Comparison of ENCODE assay signal across 8 cellular contexts in genomic region chrX:18426004-18426320, GRCh38. TPM values are rescaled to one million over a fixed set of nuclear protein-coding genes. Genes with fewer than 3 reads are reported as not detected.
DNase-seq lines count a peak whose midpoint lies in the region; ATAC-seq and TF ChIP-seq lines count a peak whose summit lies in the region.

No MANE protein-coding gene starts in this region.

- peak overlapping the region; percentile 12 to 79 for H3K27ac Mint-ChIP-seq in effector memory CD8-positive, alpha-beta T cell

- TF ChIP-seq CTCF in NB4 (IDR thresholded peaks at IDR 0.05; ENCODE audit: low read depth, low read length): no peak
- no peak for TF ChIP-seq CTCF in neural cell (IDR thresholded peaks at IDR 0.05; ENCODE audit: poor library complexity, severe bottlenecking)

- H3K4me3 ChIP-seq in NB4 (ENCODE audit: low read depth, low read length) (peak overlapping the region; percentile 63), neural cell (ENCODE audit: low read length) (peak overlapping the region; percentile 77)

- no peaks in the 10 kb centered on the region for H3K9me3 Mint-ChIP-seq in effector memory CD8-positive, alpha-beta T cell

- no peak for TF ChIP-seq POLR2A in NB4 (IDR thresholded peaks at IDR 0.05; ENCODE audit: extremely low read depth, insufficient read length)

- H3K27me3 Mint-ChIP-seq in effector memory CD8-positive, alpha-beta T cell: no peaks in the 10 kb centered on the region

- H3K9ac ChIP-seq in neural cell (ENCODE audit: low read length): peak overlapping the region; percentile 72

- no peak overlapping the region for H3K4me2 ChIP-seq in neural cell (ENCODE audit: low read length)

- no peaks in the 10 kb centered on the region for H3K36me3 ChIP-seq in neural cell (ENCODE audit: insufficient read depth, low read length)

- DNase-seq in NB4 (ENCODE audit: low read depth) (peak; percentile 13), NCI-H2196 treated with DMSO at 0.1 percent for 48 hours (lab: John Stamatoyannopoulos, UW; ENCODE audit: unreplicated experiment) (no peak), NCI-H1417 treated with DMSO at 0.1 percent for 48 hours (lab: John Stamatoyannopoulos, UW) (no peak), retina (no peak)
- no peak for DNase-seq in effector memory CD8-positive, alpha-beta T cell

- TF ChIP-seq EP300 in neural cell (conservative IDR thresholded peaks at IDR 0.05; ENCODE audit: poor library complexity, severe bottlenecking): no peak

- H3K36me3 Mint-ChIP-seq in effector memory CD8-positive, alpha-beta T cell (ENCODE audit: insufficient read depth): peaks cover 6% of the 10 kb centered on the region

- peak; percentile 1 for ATAC-seq in GM19023 (IDR thresholded peaks at IDR 0.05; ENCODE audit: unreplicated experiment)
- ATAC-seq in effector memory CD8-positive, alpha-beta T cell (replicated peaks): no peak
- ATAC-seq in GM18861 (IDR thresholded peaks at IDR 0.05; ENCODE audit: unreplicated experiment): no peak

- no peaks in the 10 kb centered on the region for H3F3A ChIP-seq in neural cell (ENCODE audit: insufficient read depth, low read length, poor library complexity, severe bottlenecking)

- no peaks in the 10 kb centered on the region for H3K27me3 ChIP-seq in neural cell (ENCODE audit: insufficient read depth, low read depth, low read length)

- no peaks in the 10 kb centered on the region for H3K9me2 ChIP-seq in neural cell (ENCODE audit: insufficient read depth, low read length)

- no peaks in the 10 kb centered on the region for H4K20me1 ChIP-seq in neural cell (ENCODE audit: insufficient read depth)

- H3K9me3 ChIP-seq in neural cell (ENCODE audit: low read length): no peaks in the 10 kb centered on the region

- peak overlapping the region; percentile 65 for H3K27ac ChIP-seq in neural cell (ENCODE audit: low read length)

- H3K79me2 ChIP-seq in neural cell (replicated peaks; ENCODE audit: insufficient read depth, low read length): peaks cover 31% of the 10 kb centered on the region

- peak overlapping the region; percentile 90 to 95 for H3K4me3 Mint-ChIP-seq in effector memory CD8-positive, alpha-beta T cell

- H2AFZ ChIP-seq in neural cell (ENCODE audit: low read depth, low read length): no peak overlapping the region

- peaks cover 3% of the 10 kb centered on the region in 2 donors for H3K4me1 Mint-ChIP-seq in effector memory CD8-positive, alpha-beta T cell (ENCODE audit: low read depth in 2 of 2)

- TF ChIP-seq RAD21 in neural cell (conservative IDR thresholded peaks at IDR 0.05): no peak

TF ChIP-seq in neural cell, 6 proteins besides CTCF, POLR2A, EP300 and RAD21:
- no peak for TF ChIP-seq REST (IDR thresholded peaks at IDR 0.05; ENCODE audit: borderline replicate concordance)
- TF ChIP-seq TAF1 (IDR thresholded peaks at IDR 0.05; ENCODE audit: low read depth): no peak
- TF ChIP-seq POLR2AphosphoS5 (IDR thresholded peaks at IDR 0.05): no peak
- TF ChIP-seq SMC3 (conservative IDR thresholded peaks at IDR 0.05; ENCODE audit: poor library complexity): no peak
- TF ChIP-seq MXI1 (conservative IDR thresholded peaks at IDR 0.05; ENCODE audit: poor library complexity, severe bottlenecking): no peak
- TF ChIP-seq EZH2 (IDR thresholded peaks at IDR 0.05; ENCODE audit: borderline replicate concordance, insufficient read depth, low read length, poor library complexity, severe bottlenecking): no peak

RNA-seq across cellular contexts. Expression of gene CDKL5, which starts 0.6 kb away (rescaled TPM):
- 5.1 and 5.3 TPM in 2 replicates for polyA plus RNA-seq in neural cell
- polyA minus RNA-seq in neural cell: 30.4 and 39.0 TPM in 2 replicates
